ENCODE assay signal across 8 cellular contexts in the genomic region with DNA sequence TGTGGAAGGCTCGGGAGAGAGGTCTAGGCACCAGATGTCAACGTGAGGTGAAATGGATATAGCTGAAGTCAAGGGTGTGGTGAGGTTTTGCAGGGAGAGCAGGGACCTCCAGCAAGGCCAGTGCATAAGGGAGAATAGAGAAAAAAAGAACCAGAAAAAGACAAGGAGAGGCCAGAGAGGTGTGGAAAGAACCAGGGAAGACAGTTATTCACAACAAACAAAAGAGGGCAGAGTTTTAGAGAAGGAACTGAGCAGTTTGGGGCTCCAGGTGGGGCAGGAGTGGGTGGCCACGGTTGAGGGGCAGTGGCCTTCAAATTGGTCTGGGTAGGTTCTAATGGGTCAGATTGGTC. TPM values are rescaled to one million over a fixed set of nuclear protein-coding genes. Genes with fewer than 3 reads are reported as not detected.
DNase-seq lines count a peak whose midpoint lies in the region; ATAC-seq and TF ChIP-seq lines count a peak whose summit lies in the region.

No MANE protein-coding gene starts in this region.

- H3K27ac ChIP-seq in neural cell (ENCODE audit: low read length) = peak overlapping the region; percentile 100

- H3K79me2 ChIP-seq in neural cell (replicated peaks; ENCODE audit: insufficient read depth, low read length) = peaks cover 5% of the 10 kb centered on the region

- H3K4me2 ChIP-seq in neural cell (ENCODE audit: low read length) = peak overlapping the region; percentile 99

- H3F3A ChIP-seq in neural cell (ENCODE audit: insufficient read depth, low read length, poor library complexity, severe bottlenecking) = peaks cover 19% of the 10 kb centered on the region

- TF ChIP-seq CTCF in CD14-positive monocyte (IDR thresholded peaks at IDR 0.05) = no peak
- no peak for TF ChIP-seq CTCF in neural cell (IDR thresholded peaks at IDR 0.05; ENCODE audit: poor library complexity, severe bottlenecking)
- no peak for TF ChIP-seq CTCF in mucosa of descending colon (IDR thresholded peaks at IDR 0.05)

- no peaks in the 10 kb centered on the region for H4K20me1 ChIP-seq in neural cell (ENCODE audit: insufficient read depth)

- TF ChIP-seq EP300 in neural cell (conservative IDR thresholded peaks at IDR 0.05; ENCODE audit: poor library complexity, severe bottlenecking) = no peak

- peak overlapping the region; percentile 93 to 98 (median 94) for H3K27ac Mint-ChIP-seq in CD14-positive monocyte
- peak overlapping the region; percentile 89 for H3K27ac Mint-ChIP-seq in dendritic cell treated with granulocyte-macrophage colony-stimulating factor and Interleukin-4, amounts not matched to agents 40 ng/mL and 50 ng/mL, for 4 days

- DNase-seq in CD14-positive monocyte (ENCODE audit: low spot score) (no peak), NAMALWA (ENCODE audit: low spot score) (peak; percentile 10), 8988T (no peak), mucosa of descending colon (no peak), mesenteric fat pad (ENCODE audit: low spot score) (no peak), OCI-M2 (lab: John Stamatoyannopoulos, UW; ENCODE audit: unreplicated experiment) (no peak)

- no peak for ATAC-seq in mucosa of descending colon

- no peaks in the 10 kb centered on the region for H3K9me3 ChIP-seq in neural cell (ENCODE audit: low read length)
- H3K9me3 ChIP-seq in mucosa of descending colon = no peaks in the 10 kb centered on the region

- peak overlapping the region; percentile 95 for H2AFZ ChIP-seq in neural cell (ENCODE audit: low read depth, low read length)

- H3K4me3 Mint-ChIP-seq in CD14-positive monocyte = peak overlapping the region; percentile 89 to 98
- peak overlapping the region; percentile 88 for H3K4me3 Mint-ChIP-seq in dendritic cell treated with granulocyte-macrophage colony-stimulating factor and Interleukin-4, amounts not matched to agents 40 ng/mL and 50 ng/mL, for 4 days

- no peak for TF ChIP-seq RAD21 in neural cell (conservative IDR thresholded peaks at IDR 0.05)

- intact Hi-C loops in CD14-positive monocyte (cut with micrococcal nuclease) (loop anchor here (2.0 to 10.0 kb wide), 6 partner anchors 35 to 197 kb away; partner anchors contain the start of gene SERPINB1 (in 2 of the 2)), mucosa of descending colon (cut with DNase I, micrococcal nuclease) (loop anchor here (2.0 kb wide), 1 partner anchor 35 kb away; no protein-coding TSS in a partner anchor)
- intact Hi-C loops in dendritic cell treated with granulocyte-macrophage colony-stimulating factor and Interleukin-4, amounts not matched to agents 40 ng/mL and 50 ng/mL, for 4 days (cut with micrococcal nuclease) = loop anchor here (1.0 to 2.0 kb wide), 2 partner anchors 17 to 147 kb away; partner anchors contain the start of genes SERPINB1 and SERPINB6

- no peaks in the 10 kb centered on the region for H3K9me2 ChIP-seq in neural cell (ENCODE audit: insufficient read depth, low read length)

- H3K4me1 ChIP-seq in mucosa of descending colon (ENCODE audit: low read depth) = peaks cover 38% of the 10 kb centered on the region

- H3K27me3 ChIP-seq in neural cell (ENCODE audit: insufficient read depth, low read depth, low read length) = no peaks in the 10 kb centered on the region

- H3K9ac ChIP-seq in neural cell (ENCODE audit: low read length) = peak overlapping the region; percentile 99

- H3K9me3 Mint-ChIP-seq in CD14-positive monocyte = peaks cover 0 to 2% (median 0%) of the 10 kb centered on the region in 7 donors
- no peaks in the 10 kb centered on the region for H3K9me3 Mint-ChIP-seq in dendritic cell treated with granulocyte-macrophage colony-stimulating factor and Interleukin-4, amounts not matched to agents 40 ng/mL and 50 ng/mL, for 4 days

- H3K4me3 ChIP-seq in neural cell (ENCODE audit: low read length) (peak overlapping the region; percentile 91), mucosa of descending colon (no peak overlapping the region)

- H3K27me3 Mint-ChIP-seq in CD14-positive monocyte (ENCODE audit: low read depth in 3 of 3) = peaks cover 2 to 7% (median 2%) of the 10 kb centered on the region in 3 donors
- H3K27me3 Mint-ChIP-seq in dendritic cell treated with granulocyte-macrophage colony-stimulating factor and Interleukin-4, amounts not matched to agents 40 ng/mL and 50 ng/mL, for 4 days = no peaks in the 10 kb centered on the region

- H3K36me3 ChIP-seq in neural cell (ENCODE audit: insufficient read depth, low read length) = no peaks in the 10 kb centered on the region
- no peaks in the 10 kb centered on the region for H3K36me3 ChIP-seq in mucosa of descending colon (ENCODE audit: low read depth)

- peaks cover 0 to 1% of the 10 kb centered on the region in 2 donors for H3K36me3 Mint-ChIP-seq in CD14-positive monocyte
- H3K36me3 Mint-ChIP-seq in dendritic cell treated with granulocyte-macrophage colony-stimulating factor and Interleukin-4, amounts not matched to agents 40 ng/mL and 50 ng/mL, for 4 days (ENCODE audit: low read depth) = peaks cover 17% of the 10 kb centered on the region

- peaks cover 33% of the 10 kb centered on the region for H3K4me1 Mint-ChIP-seq in CD14-positive monocyte
- peaks cover 35% of the 10 kb centered on the region for H3K4me1 Mint-ChIP-seq in dendritic cell treated with granulocyte-macrophage colony-stimulating factor and Interleukin-4, amounts not matched to agents 40 ng/mL and 50 ng/mL, for 4 days (ENCODE audit: low read depth)

TF ChIP-seq in neural cell, 6 proteins besides CTCF, POLR2A, EP300 and RAD21:
- TF ChIP-seq SMC3 (conservative IDR thresholded peaks at IDR 0.05; ENCODE audit: poor library complexity) (no peak), MXI1 (conservative IDR thresholded peaks at IDR 0.05; ENCODE audit: poor library complexity, severe bottlenecking) (no peak), POLR2AphosphoS5 (IDR thresholded peaks at IDR 0.05) (no peak), EZH2 (IDR thresholded peaks at IDR 0.05; ENCODE audit: borderline replicate concordance, insufficient read depth, low read length, poor library complexity, severe bottlenecking) (no peak), REST (IDR thresholded peaks at IDR 0.05; ENCODE audit: borderline replicate concordance) (no peak), TAF1 (IDR thresholded peaks at IDR 0.05; ENCODE audit: low read depth) (no peak)
TF ChIP-seq in neural cell: peak in this region for 0.

RNA-seq across cellular contexts. Expression of gene NQO2, which starts 11.6 kb away (rescaled TPM):
- polyA plus RNA-seq in CD14-positive monocyte = 100 to 1,000 TPM; 146 to 281 TPM
- 33.2 and 47.7 TPM in 2 replicates for polyA plus RNA-seq in neural cell
- 16.1 and 18.3 TPM in 2 replicates for polyA minus RNA-seq in neural cell
- total RNA-seq in mucosa of descending colon = 10 to 100 TPM; 13.4 to 24.1 (median 23.2) TPM
- 54.4 TPM for total RNA-seq in mesenteric fat pad

RNA-seq across cellular contexts. Expression of gene SERPINB6, which starts 16.7 kb away (rescaled TPM):
- polyA plus RNA-seq in CD14-positive monocyte (100 to 1,000 TPM; 200 to 208 TPM), neural cell (1.9 and 2.3 TPM in 2 replicates)
- 2.0 and 3.2 TPM in 2 replicates for polyA minus RNA-seq in neural cell
- total RNA-seq in mucosa of descending colon (100 to 1,000 TPM; 134 to 147 (median 142) TPM), mesenteric fat pad (127 TPM)
